In the genomic region with DNA sequence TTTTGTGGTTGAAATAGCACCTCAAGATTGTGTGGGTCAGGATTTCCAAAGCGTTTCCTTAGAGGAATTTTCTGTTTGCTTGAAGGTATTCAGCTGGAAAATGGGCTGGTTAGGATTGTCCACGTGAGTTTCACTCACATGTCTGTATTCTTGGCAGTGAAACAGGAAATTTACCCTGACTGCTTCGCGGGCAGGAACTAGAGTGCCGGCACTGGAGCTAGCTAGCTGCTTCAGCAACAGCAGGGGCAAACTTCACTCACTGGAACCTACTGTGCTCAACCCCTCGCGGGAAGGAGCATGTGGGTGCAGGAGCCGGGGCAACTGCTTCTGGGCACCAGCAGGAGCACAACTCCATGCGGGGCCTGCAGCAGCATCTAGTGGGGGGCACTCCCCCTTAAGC, we compare ENCODE assay signal across 14 cellular contexts. TPM values are rescaled to one million over a fixed set of nuclear protein-coding genes. Genes with fewer than 3 reads are reported as not detected.
DNase-seq lines count a peak whose midpoint lies in the region; ATAC-seq and TF ChIP-seq lines count a peak whose summit lies in the region.
"Had no signal": no experiment of that assay in that cellular context is flagged by ENCODE, and none has a peak within 500 bp of the region (broad histone marks: within the 10 kb centered on the region; RNA-seq: fewer than 3 reads in every experiment).

No MANE protein-coding gene starts in this region.

- peaks cover 17 to 42% (median 29%) of the 10 kb centered on the region in 4 donors for H3K4me1 Mint-ChIP-seq in CD4-positive, alpha-beta memory T cell
- peaks cover 31 to 37% (median 33%) of the 10 kb centered on the region in 3 donors for H3K4me1 Mint-ChIP-seq in T-cell
- H3K4me1 Mint-ChIP-seq in effector memory CD8-positive, alpha-beta T cell (ENCODE audit: low read depth in 2 of 2), result peaks cover 0 to 4% of the 10 kb centered on the region in 2 donors
- H3K4me1 Mint-ChIP-seq: activated naive CD8-positive, alpha-beta T cell treated with anti-CD3 and anti-CD28 coated beads, Interleukin-2, amount 10 ng/mL, durations not matched to agents 7 days and 5 days had no signal

- WGBS in stomach, 5 donors, result 52 to 77% (median 68%) methylated on average over 7 to 9 of the region's 9 CpGs

- TF ChIP-seq EP300 in stomach (IDR thresholded peaks at IDR 0.05), result no peak

- no peak overlapping the region for H3K4me3 ChIP-seq in CD4-positive, alpha-beta memory T cell (ENCODE audit: low read length in 2 of 2)
- no peak overlapping the region for H3K4me3 ChIP-seq in stomach

- peak overlapping the region; percentile 11 to 68 (median 38) for H3K4me3 Mint-ChIP-seq in CD4-positive, alpha-beta memory T cell
- H3K4me3 Mint-ChIP-seq in T-cell, result peak overlapping the region; percentile 14 to 29 (median 15)
- no peak overlapping the region for H3K4me3 Mint-ChIP-seq in effector memory CD8-positive, alpha-beta T cell
- H3K4me3 Mint-ChIP-seq: activated naive CD8-positive, alpha-beta T cell treated with anti-CD3 and anti-CD28 coated beads, Interleukin-2, amount 10 ng/mL, durations not matched to agents 7 days and 5 days; stimulated activated naive CD8-positive, alpha-beta T cell treated with anti-CD3 and anti-CD28 coated beads, Interleukin-15, Interleukin-2, amounts not matched to agents 100 ng/mL and 50 ng/mL, for 24 hours had no signal

- ATAC-seq in T-cell (replicated peaks in 1 of 4), result peak; percentile 65 to 77 (median 76)
- peak; percentile 26 for ATAC-seq in effector memory CD8-positive, alpha-beta T cell (replicated peaks)
- ATAC-seq in Right ventricle myocardium inferior, result no peak
- ATAC-seq in HG03354 (IDR thresholded peaks at IDR 0.05; ENCODE audit: poor library complexity, severe bottlenecking, unreplicated experiment), result no peak

- no peaks in the 10 kb centered on the region for H3K36me3 ChIP-seq in CD4-positive, alpha-beta memory T cell (ENCODE audit: insufficient read depth, low read length)
- H3K36me3 ChIP-seq in stomach, result no peaks in the 10 kb centered on the region
- H3K36me3 ChIP-seq: BE2C had no signal

- H3K36me3 Mint-ChIP-seq in CD4-positive, alpha-beta memory T cell, result no peaks in the 10 kb centered on the region
- no peaks in the 10 kb centered on the region for H3K36me3 Mint-ChIP-seq in T-cell
- no peaks in the 10 kb centered on the region for H3K36me3 Mint-ChIP-seq in effector memory CD8-positive, alpha-beta T cell (ENCODE audit: insufficient read depth)
- H3K36me3 Mint-ChIP-seq: activated naive CD8-positive, alpha-beta T cell treated with anti-CD3 and anti-CD28 coated beads, Interleukin-2, amount 10 ng/mL, durations not matched to agents 7 days and 5 days had no signal

- peak in 3 of 5 donors; percentile 7 to 11 (median 8) for DNase-seq in CD4-positive, alpha-beta memory T cell
- DNase-seq in T-cell, result peak in 25 of 34 experiments; percentile 2 to 28 (median 12)
- DNase-seq in effector memory CD8-positive, alpha-beta T cell, result no peak
- peak; percentile 87 for DNase-seq in renal cortical epithelial cell (ENCODE audit: low read depth)
- no peak for DNase-seq in Right ventricle myocardium inferior (ENCODE audit: missing footprints)
- no peak for DNase-seq in stomach
- no peak for DNase-seq in activated CD4-positive, CD25-positive, alpha-beta regulatory T cell (lab: John Stamatoyannopoulos, UW)
- DNase-seq: activated CD4-positive, CD25-positive, alpha-beta regulatory T cell treated with anti-CD3 and anti-CD28 coated beads, Interleukin-2, amount 50 U/mL, for 72 hours; activated naive CD8-positive, alpha-beta T cell treated with anti-CD3 and anti-CD28 coated beads, Interleukin-2, amount 10 ng/mL, durations not matched to agents 7 days and 5 days; BE2C; GOT3; SK-N-SH had no signal

- peak overlapping the region in 3 of 7 donors; percentile 47 to 58 (median 54) for H3K27ac Mint-ChIP-seq in CD4-positive, alpha-beta memory T cell
- peak overlapping the region; percentile 52 to 71 for H3K27ac Mint-ChIP-seq in T-cell
- H3K27ac Mint-ChIP-seq in effector memory CD8-positive, alpha-beta T cell, result no peak overlapping the region
- H3K27ac Mint-ChIP-seq: stimulated activated naive CD8-positive, alpha-beta T cell treated with anti-CD3 and anti-CD28 coated beads, Interleukin-15, Interleukin-2, amounts not matched to agents 100 ng/mL and 50 ng/mL, for 24 hours had no signal

- TF ChIP-seq CTCF in stomach (IDR thresholded peaks at IDR 0.05), result no peak

- H3K9me3 ChIP-seq in CD4-positive, alpha-beta memory T cell (ENCODE audit: control insufficient read depth in 1 of 2, low read length in 2 of 2), result no peaks in the 10 kb centered on the region
- H3K9me3 ChIP-seq in stomach, result no peaks in the 10 kb centered on the region
- H3K9me3 ChIP-seq: BE2C, SK-N-SH had no signal

- H3K27me3 ChIP-seq in CD4-positive, alpha-beta memory T cell (ENCODE audit: insufficient read depth, low read length), result no peaks in the 10 kb centered on the region
- H3K27me3 ChIP-seq in stomach, result peaks cover 0 to 3% (median 0%) of the 10 kb centered on the region in 3 donors
- H3K27me3 ChIP-seq: BE2C had no signal

- peaks cover 0 to 4% of the 10 kb centered on the region in 2 donors for H3K27me3 Mint-ChIP-seq in CD4-positive, alpha-beta memory T cell
- H3K27me3 Mint-ChIP-seq in T-cell, result peaks cover 6 to 12% of the 10 kb centered on the region in 2 donors
- H3K27me3 Mint-ChIP-seq in effector memory CD8-positive, alpha-beta T cell, result peaks cover 10 to 16% of the 10 kb centered on the region in 2 donors

- no peak overlapping the region for H3K27ac ChIP-seq in CD4-positive, alpha-beta memory T cell (ENCODE audit: low read depth, low read length)
- no peak overlapping the region for H3K27ac ChIP-seq in stomach

- peaks cover 17% of the 10 kb centered on the region for H3K4me1 ChIP-seq in CD4-positive, alpha-beta memory T cell (ENCODE audit: insufficient read depth, low read length)
- no peaks in the 10 kb centered on the region for H3K4me1 ChIP-seq in stomach
- H3K4me1 ChIP-seq: BE2C had no signal

- POLR2A ChIA-PET in CD4-positive, alpha-beta memory T cell (lab: Charles Lee; ENCODE audit: partially characterized antibody), result no interaction called here
- POLR2A ChIA-PET in T-cell (lab: Charles Lee), result interaction anchor here in 1 of 2 donors (0.6 kb wide), 1 partner anchor 51 kb away, joined by 6 read pairs; no protein-coding TSS in a partner anchor

- H3K9me3 Mint-ChIP-seq in CD4-positive, alpha-beta memory T cell, result no peaks in the 10 kb centered on the region
- no peaks in the 10 kb centered on the region for H3K9me3 Mint-ChIP-seq in T-cell
- H3K9me3 Mint-ChIP-seq in effector memory CD8-positive, alpha-beta T cell, result no peaks in the 10 kb centered on the region
- H3K9me3 Mint-ChIP-seq: stimulated activated naive CD8-positive, alpha-beta T cell treated with anti-CD3 and anti-CD28 coated beads, Interleukin-15, Interleukin-2, amounts not matched to agents 100 ng/mL and 50 ng/mL, for 24 hours had no signal

- TF ChIP-seq POLR2A in stomach (IDR thresholded peaks at IDR 0.05), result no peak

- CTCF ChIA-PET in CD4-positive, alpha-beta memory T cell (lab: Charles Lee; ENCODE audit: partially characterized antibody), result interaction anchor here (1.5 kb wide), 2 partner anchors 37 to 42 kb away, joined by 3 to 6 read pairs; no protein-coding TSS in a partner anchor
- CTCF ChIA-PET in T-cell (lab: Charles Lee), result no interaction called here

- intact Hi-C loops in CD4-positive, alpha-beta memory T cell (cut with micrococcal nuclease), result loop anchor here (5.0 kb wide), 1 partner anchor 61 kb away; no protein-coding TSS in a partner anchor
- intact Hi-C loops in Right ventricle myocardium inferior (cut with DNase I), result no loop called here
- intact Hi-C loops in stomach (cut with DNase I; ENCODE audit: low total_unique reads), result no loop called here

RNA-seq across cellular contexts. Expression of gene RTKN2, which starts 38.0 kb away (rescaled TPM):
- 10 to 100 TPM; 11.0 to 12.2 TPM for total RNA-seq in CD4-positive, alpha-beta memory T cell
- polyA plus RNA-seq in CD4-positive, alpha-beta memory T cell, result 1 to 10 TPM; 3.2 to 5.4 TPM
- total RNA-seq in T-cell (10 to 100 TPM in 4 of 5 donors, 1 to 10 TPM in 1; 9.0 to 15.5 (median 12.4) TPM), renal cortical epithelial cell (3.4 and 4.7 TPM in 2 replicates), Right ventricle myocardium inferior (not detected), stomach (1 to 10 TPM in 2 of 5 donors, under 1 TPM in 1, not detected in 2; 0.58 to 8.4 (median 2.9) TPM)
- 1 to 10 TPM in 1 of 3 donors, under 1 TPM in 2; 0.15 to 3.0 (median 0.68) TPM for polyA plus RNA-seq in stomach

Comparison
In these comparisons a context has a peak if more than half of its experiments do, and no peak if none do; other contexts are left out.
1. DNase-seq: peak in CD4-positive, alpha-beta memory T cell (3 of 5), T-cell (25 of 34) and renal cortical epithelial cell (single experiment); none in effector memory CD8-positive, alpha-beta T cell (0 of 3), Right ventricle myocardium inferior (single experiment), stomach (single experiment) and activated CD4-positive, CD25-positive, alpha-beta regulatory T cell (0 of 4).
2. H3K27ac Mint-ChIP-seq: peak in T-cell (2 of 2); none in effector memory CD8-positive, alpha-beta T cell (0 of 2).
3. H3K4me3 Mint-ChIP-seq: peak in CD4-positive, alpha-beta memory T cell (8 of 8) and T-cell (3 of 3); none in effector memory CD8-positive, alpha-beta T cell (0 of 2).
4. ATAC-seq: peak in T-cell (4 of 4) and effector memory CD8-positive, alpha-beta T cell (single experiment); none in Right ventricle myocardium inferior (single experiment) and HG03354 (single experiment).